Comparison of ENCODE assay signal across 11 cellular contexts in the genomic region with DNA sequence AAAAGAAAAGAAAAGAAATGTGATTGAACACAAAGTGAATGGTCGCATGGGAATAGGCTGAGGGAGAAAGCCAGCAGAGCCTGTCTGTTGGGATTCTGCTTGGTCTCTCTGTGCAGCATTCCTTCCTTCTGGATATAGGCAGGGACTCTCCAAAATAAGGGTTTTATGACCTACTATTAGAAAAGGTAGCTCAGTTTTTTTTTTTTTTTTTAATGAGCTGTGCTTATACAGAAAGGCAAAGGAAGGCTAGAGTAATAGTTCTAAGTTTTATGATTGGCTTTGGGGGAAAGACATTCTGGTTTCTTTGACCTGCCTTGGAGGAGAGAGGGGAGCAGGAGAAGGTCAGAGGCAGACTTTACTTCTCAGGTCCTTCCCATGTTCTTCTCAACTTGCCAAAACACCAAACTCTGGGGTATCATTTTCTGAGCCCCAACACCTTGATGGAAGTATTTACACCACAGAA. TPM values are rescaled to one million over a fixed set of nuclear protein-coding genes. Genes with fewer than 3 reads are reported as not detected.
DNase-seq lines count a peak whose midpoint lies in the region; ATAC-seq and TF ChIP-seq lines count a peak whose summit lies in the region.
"Had no signal": no experiment of that assay in that cellular context is flagged by ENCODE, and none has a peak within 500 bp of the region (broad histone marks: within the 10 kb centered on the region; RNA-seq: fewer than 3 reads in every experiment).

No MANE protein-coding gene starts in this region.

- no peaks in the 10 kb centered on the region for H3F3A ChIP-seq in PC-3 (ENCODE audit: low read length, unreplicated experiment)

- no CpG with 5 or more reads among the region's 1 CpG for WGBS in H9 (ENCODE audit: extremely low coverage, insufficient read length, low lambda C conversion rate)

- no peaks in the 10 kb centered on the region for H3K27me3 ChIP-seq in H9 (ENCODE audit: insufficient read depth, low read length)
- H3K27me3 ChIP-seq in PC-3 (ENCODE audit: low read length): no peaks in the 10 kb centered on the region

- H3K9me3 Mint-ChIP-seq in H9 (no peaks in the 10 kb centered on the region), osteocyte (ENCODE audit: unreplicated experiment) (no peaks in the 10 kb centered on the region)

- H4K5ac ChIP-seq in H9 (ENCODE audit: insufficient read length, low read depth, low read length): peak overlapping the region; percentile 44

- POLR2A ChIA-PET in PC-3 (lab: Charles Lee; ENCODE audit: unreplicated experiment): interaction anchor here (0.6 kb wide), 1 partner anchor 36 kb away, joined by 5 read pairs; no protein-coding TSS in a partner anchor

- TF ChIP-seq CTCF in H9 (conservative IDR thresholded peaks at IDR 0.05) (no peak), PC-3 (conservative IDR thresholded peaks at IDR 0.05; ENCODE audit: low read depth, low read length) (no peak), osteocyte (IDR thresholded peaks at IDR 0.05) (no peak)

- H3K4me1 ChIP-seq in H9 (ENCODE audit: insufficient read depth, low read length) (peaks cover 18% of the 10 kb centered on the region; the same call in 1 of the 2 replicates), PC-3 (ENCODE audit: insufficient read depth, low read length) (peaks cover 15% of the 10 kb centered on the region)

- H3K4me2 ChIP-seq in H9 (ENCODE audit: insufficient read depth, insufficient read length, low read length) (no peak overlapping the region), PC-3 (ENCODE audit: low read length) (no peak overlapping the region)

- no peak overlapping the region for H2BK20ac ChIP-seq in H9 (ENCODE audit: low read depth, low read length, poor library complexity, severe bottlenecking)

- H3K9me3 ChIP-seq in H9 (ENCODE audit: control insufficient read depth, low read depth, low read length) (no peaks in the 10 kb centered on the region), PC-3 (ENCODE audit: low read length) (no peaks in the 10 kb centered on the region)

- H2BK12ac ChIP-seq in H9 (ENCODE audit: insufficient read length, low read depth, low read length): no peak overlapping the region

- no peak overlapping the region for H2BK15ac ChIP-seq in H9 (ENCODE audit: low read depth, low read length)

- H4K91ac ChIP-seq in H9 (ENCODE audit: insufficient read length, low read depth, low read length): peak overlapping the region; percentile 31

- no peak overlapping the region for H4K8ac ChIP-seq in H9 (replicated peaks; ENCODE audit: insufficient read length, low read depth, low read length)

- no peaks in the 10 kb centered on the region for H3K9me2 ChIP-seq in PC-3 (replicated peaks; ENCODE audit: low read length)

- H4K20me1 ChIP-seq in H9 (ENCODE audit: control insufficient read depth, insufficient read depth, insufficient read length) (no peaks in the 10 kb centered on the region), PC-3 (ENCODE audit: low read length) (no peaks in the 10 kb centered on the region)

- H2AFZ ChIP-seq in H9 (ENCODE audit: low read length): no peak overlapping the region
- H2AFZ ChIP-seq in PC-3 (ENCODE audit: low read length): 0 out of 2 replicates have a peak overlapping the region, but pooled peaks have one; percentile 49

- H2BK120ac ChIP-seq in H9 (ENCODE audit: low read depth, low read length, poor library complexity, severe bottlenecking): no peak overlapping the region

- ATAC-seq in PC-3: no peak

- H3K27me3 Mint-ChIP-seq in H9 (ENCODE audit: low read depth) (no peaks in the 10 kb centered on the region; the same call in 1 of the 2 replicates), osteocyte (ENCODE audit: unreplicated experiment) (no peaks in the 10 kb centered on the region)

- H3K79me2 ChIP-seq in H9 (ENCODE audit: insufficient read depth, low read length) (no peaks in the 10 kb centered on the region), PC-3 (ENCODE audit: low read length) (no peaks in the 10 kb centered on the region)

- H3K4ac ChIP-seq in H9 (ENCODE audit: low read depth, low read length): no peak overlapping the region

- H2AK5ac ChIP-seq in H9 (ENCODE audit: insufficient read length, low read length): no peak overlapping the region

- peak overlapping the region; percentile 85 for H3K27ac ChIP-seq in H9 (ENCODE audit: insufficient read length, low read depth, low read length)
- H3K27ac ChIP-seq in PC-3 (ENCODE audit: low read length): 0 out of 2 replicates have a peak overlapping the region, but pooled peaks have one; percentile 3
- peak overlapping the region; percentile 100 for H3K27ac ChIP-seq in epithelial cell of prostate

- H3K23ac ChIP-seq in H9 (ENCODE audit: insufficient read length, low read depth, low read length): no peak overlapping the region

- no peak overlapping the region for H3K4me3 ChIP-seq in PC-3 (ENCODE audit: low read length)

- peak overlapping the region; percentile 39 for H3K9ac ChIP-seq in H9 (ENCODE audit: extremely low read depth, insufficient read length, low read length)
- no peak overlapping the region for H3K9ac ChIP-seq in PC-3 (ENCODE audit: low read length)

- no peaks in the 10 kb centered on the region for H3K23me2 ChIP-seq in H9 (ENCODE audit: insufficient read length, low read depth, low read length, poor library complexity, severe bottlenecking)

- DNase-seq in H9 (no peak), PC-3 (no peak), epithelial cell of prostate (ENCODE audit: low read depth, low spot score) (no peak), osteocyte (ENCODE audit: extremely low spot score, unreplicated experiment) (no peak), NCI-H1417 (lab: John Stamatoyannopoulos, UW) (no peak), DMS153 treated with DMSO at 0.1 percent for 48 hours (lab: John Stamatoyannopoulos, UW; ENCODE audit: unreplicated experiment) (no peak), GDM1 (lab: John Stamatoyannopoulos, UW) (no peak)
- DNase-seq: activated CD8-positive, alpha-beta memory T cell treated with anti-CD3 and anti-CD28 coated beads for 24 hours; DMS 273 treated with DMSO at 0.1 percent for 48 hours; MV-4-11; NCI-H510A treated with DMSO at 0.1 percent for 48 hours had no signal

- BruUV-seq in PC-3 (replicated peaks; lab: Mats Ljungman, UMichigan): no TSS peak

- H3K36me3 ChIP-seq in PC-3 (ENCODE audit: low read depth, low read length): no peaks in the 10 kb centered on the region

- peaks cover 53 to 69% of the 10 kb centered on the region in 2 experiments for H3K4me1 Mint-ChIP-seq in H9
- peaks cover 75% of the 10 kb centered on the region for H3K4me1 Mint-ChIP-seq in osteocyte (ENCODE audit: unreplicated experiment)

- H3K36me3 Mint-ChIP-seq in H9 (ENCODE audit: insufficient read depth in 1 of 3, low read depth in 3 of 3) (no peaks in the 10 kb centered on the region; a peak in 1 of 7 replicates), osteocyte (ENCODE audit: unreplicated experiment) (no peaks in the 10 kb centered on the region)

- H3K14ac ChIP-seq in H9 (ENCODE audit: insufficient read depth, low read length): peak overlapping the region; percentile 55; the same call in 1 of the 2 replicates

- H3K4me3 Mint-ChIP-seq in H9: peak overlapping the region in 1 of 2 experiments; percentile 61; a peak in 2 of 5 replicates
- H3K4me3 Mint-ChIP-seq in osteocyte (ENCODE audit: unreplicated experiment): no peak overlapping the region

- H3K27ac Mint-ChIP-seq in H9 (peak overlapping the region; percentile 58 to 98 (median 78); a peak in 6 of 7 replicates), osteocyte (ENCODE audit: unreplicated experiment) (peak overlapping the region; percentile 87)

- intact Hi-C loops in PC-3 (cut with micrococcal nuclease): no loop called here

- CTCF ChIA-PET in PC-3 (lab: Charles Lee): interaction anchor here (0.6 kb wide), 2 partner anchors 35 to 70 kb away, joined by 4 read pairs; no protein-coding TSS in a partner anchor

- no peaks in the 10 kb centered on the region for H3K79me1 ChIP-seq in H9 (ENCODE audit: insufficient read depth, low read depth, low read length, poor library complexity, severe bottlenecking)

- peak overlapping the region; percentile 36 for H2BK5ac ChIP-seq in H9 (ENCODE audit: insufficient read length, low read length)

- H3K56ac ChIP-seq in H9 (ENCODE audit: insufficient read length, low read depth, low read length): no peak overlapping the region

- no peak overlapping the region for H3K18ac ChIP-seq in H9 (ENCODE audit: insufficient read length, low read depth, low read length)

- no peak overlapping the region for H3T11ph ChIP-seq in H9 (ENCODE audit: low read length)

RNA-seq across cellular contexts. Expression of a gene that starts 18.8 kb away (rescaled TPM):
- total RNA-seq in H9 (2021): 42.9 and 43.5 TPM in 2 replicates
- 1,173 and 1,198 TPM in 2 replicates for total RNA-seq in PC-3 (2014; rRNA removed)
- 395 and 418 TPM in 2 replicates for total RNA-seq in osteocyte

RNA-seq across cellular contexts. Expression of a gene that starts 20.7 kb away (rescaled TPM):
- total RNA-seq in H9 (2021): 107 and 111 TPM in 2 replicates
- total RNA-seq in PC-3 (2014; rRNA removed): 305 and 401 TPM in 2 replicates
- 86.8 and 88.1 TPM in 2 replicates for total RNA-seq in osteocyte

RNA-seq across cellular contexts. Expression of a gene that starts 43.0 kb away (rescaled TPM):
- total RNA-seq in H9 (2021): 1,719 and 1,734 TPM in 2 replicates
- total RNA-seq in PC-3 (2014; rRNA removed): 1,245 and 1,398 TPM in 2 replicates
- 725 and 729 TPM in 2 replicates for total RNA-seq in osteocyte

RNA-seq across cellular contexts. Expression of a gene that starts 46.1 kb away (rescaled TPM):
- total RNA-seq in H9 (2021): 72.2 and 77.6 TPM in 2 replicates
- 19.6 and 24.9 TPM in 2 replicates for total RNA-seq in PC-3 (2014; rRNA removed)
- 37.7 and 40.1 TPM in 2 replicates for total RNA-seq in osteocyte

Comparison
In these comparisons a context has a peak if more than half of its experiments do, and no peak if none do; other contexts are left out.
1. H3K27ac ChIP-seq: peak in every context shown above with its lines; median percentile 100 in epithelial cell of prostate; 85 in H9; 3 in PC-3.